ENCODE assay signal across 1 cellular context in genomic region chr20:46255440-46256104, GRCh38.
TF ChIP-seq lines count a peak whose summit lies in the region.

No MANE protein-coding gene starts in this region.

TF ChIP-seq in HEK293, 187 proteins besides CTCF, POLR2A, EP300 and RAD21 (continued from another document and continues in another):
- 0 out of 2 replicates have a peak, but pooled peaks have one; percentile 24 for TF ChIP-seq ZNF692 (tag by site-specific recombination; IDR thresholded peaks at IDR 0.05)
- TF ChIP-seq EGR2 (tag by site-specific recombination; IDR thresholded peaks at IDR 0.05; ENCODE audit: low read depth), result peak; percentile 79
- 0 out of 2 replicates have a peak, but pooled peaks have one; percentile 56 for TF ChIP-seq ZNF114 (tag by site-specific recombination; IDR thresholded peaks at IDR 0.05)
- no peak for TF ChIP-seq BCL11A (tag by site-specific recombination; IDR thresholded peaks at IDR 0.05; ENCODE audit: low read depth)
- no peak for TF ChIP-seq ZNF449 (tag by site-specific recombination; IDR thresholded peaks at IDR 0.05)
- TF ChIP-seq ZNF335 (tag by site-specific recombination; conservative IDR thresholded peaks at IDR 0.05), result peak; percentile 36
- TF ChIP-seq ZBTB10 (tag by site-specific recombination; IDR thresholded peaks at IDR 0.05), result 0 out of 2 replicates have a peak, but pooled peaks have one; percentile 41
- TF ChIP-seq PRDM1 (tag by site-specific recombination; IDR thresholded peaks at IDR 0.05), result peak; percentile 59; the same call in 1 of the 2 replicates
- TF ChIP-seq KLF1 (tag by site-specific recombination; IDR thresholded peaks at IDR 0.05), result peak; percentile 91
- peak; percentile 92; the same call in 1 of the 2 replicates for TF ChIP-seq ZNF311 (tag by site-specific recombination; IDR thresholded peaks at IDR 0.05; ENCODE audit: borderline replicate concordance)
- peak; percentile 41; the same call in 1 of the 2 replicates for TF ChIP-seq ZNF558 (tag by site-specific recombination; IDR thresholded peaks at IDR 0.05)
- peak; percentile 95 for TF ChIP-seq ZNF248 (tag by site-specific recombination; IDR thresholded peaks at IDR 0.05)
- TF ChIP-seq ZNF148 (tag by site-specific recombination; IDR thresholded peaks at IDR 0.05; ENCODE audit: borderline replicate concordance), result 0 out of 2 replicates have a peak, but pooled peaks have one; percentile 65
- TF ChIP-seq ZNF626 (tag by site-specific recombination; IDR thresholded peaks at IDR 0.05), result no peak
- TF ChIP-seq HOXA7 (CRISPR knock-in tag; IDR thresholded peaks at IDR 0.05; ENCODE audit: borderline replicate concordance), result no peak
- TF ChIP-seq ZNF707 (tag by site-specific recombination; IDR thresholded peaks at IDR 0.05), result no peak
- TF ChIP-seq IKZF3 (tag by site-specific recombination; IDR thresholded peaks at IDR 0.05), result 0 out of 2 replicates have a peak, but pooled peaks have one; percentile 33
- TF ChIP-seq ZNF174 (tag by site-specific recombination; IDR thresholded peaks at IDR 0.05), result 0 out of 2 replicates have a peak, but pooled peaks have one; percentile 77
- no peak for TF ChIP-seq ZBTB7A (tag by site-specific recombination; IDR thresholded peaks at IDR 0.05; ENCODE audit: low read depth)
- TF ChIP-seq BCL6B (tag by site-specific recombination; IDR thresholded peaks at IDR 0.05), result peak; percentile 92
- no peak for TF ChIP-seq ZNF280C (tag by site-specific recombination; IDR thresholded peaks at IDR 0.05)
- no peak for TF ChIP-seq ZNF555 (tag by site-specific recombination; conservative IDR thresholded peaks at IDR 0.05)
- peak; percentile 92; the same call in 1 of the 2 replicates for TF ChIP-seq ZNF561 (tag by site-specific recombination; IDR thresholded peaks at IDR 0.05; ENCODE audit: borderline replicate concordance)
- no peak for TF ChIP-seq ZNF426 (tag by site-specific recombination; IDR thresholded peaks at IDR 0.05)
- TF ChIP-seq KLF17 (tag by site-specific recombination; IDR thresholded peaks at IDR 0.05), result peak; percentile 97
- peak; percentile 77; the same call in 1 of the 2 replicates for TF ChIP-seq KLF10 (tag by site-specific recombination; IDR thresholded peaks at IDR 0.05)
- peak; percentile 98 for TF ChIP-seq SCRT2 (tag by site-specific recombination; IDR thresholded peaks at IDR 0.05)
- no peak for TF ChIP-seq ZNF416 (tag by site-specific recombination; IDR thresholded peaks at IDR 0.05)
- peak; percentile 73 for TF ChIP-seq ZNF37A (tag by site-specific recombination; IDR thresholded peaks at IDR 0.05)
- TF ChIP-seq ZNF112 (tag by site-specific recombination; IDR thresholded peaks at IDR 0.05), result peak; percentile 97
- TF ChIP-seq ZNF600 (tag by site-specific recombination; IDR thresholded peaks at IDR 0.05), result peak; percentile 80
- TF ChIP-seq ZNF544 (tag by site-specific recombination; IDR thresholded peaks at IDR 0.05), result peak; percentile 100
- TF ChIP-seq ZBTB48 (tag by site-specific recombination; IDR thresholded peaks at IDR 0.05), result peak; percentile 75; the same call in 1 of the 2 replicates
- no peak for TF ChIP-seq FEZF1 (tag by site-specific recombination; IDR thresholded peaks at IDR 0.05)
- TF ChIP-seq ZNF146 (tag by site-specific recombination; IDR thresholded peaks at IDR 0.05), result no peak
- TF ChIP-seq ZXDB (tag by site-specific recombination; IDR thresholded peaks at IDR 0.05), result peak; percentile 42; the same call in 1 of the 2 replicates
- no peak for TF ChIP-seq ZNF530 (tag by site-specific recombination; IDR thresholded peaks at IDR 0.05; ENCODE audit: low read depth)
- peak; percentile 98 for TF ChIP-seq ZNF624 (tag by site-specific recombination; IDR thresholded peaks at IDR 0.05)
- TF ChIP-seq ZNF548 (tag by site-specific recombination; IDR thresholded peaks at IDR 0.05), result no peak
- no peak for TF ChIP-seq ZNF221 (tag by site-specific recombination; IDR thresholded peaks at IDR 0.05; ENCODE audit: borderline replicate concordance)
- no peak for TF ChIP-seq PRDM4 (tag by site-specific recombination; IDR thresholded peaks at IDR 0.05)
- no peak for TF ChIP-seq ZBTB26 (tag by site-specific recombination; optimal IDR thresholded peaks at IDR 0.05)
- peak; percentile 93 for TF ChIP-seq ZNF184 (tag by site-specific recombination; IDR thresholded peaks at IDR 0.05)
- peak; percentile 49 for TF ChIP-seq YY2 (tag by site-specific recombination; IDR thresholded peaks at IDR 0.05)
- 0 out of 2 replicates have a peak, but pooled peaks have one; percentile 27 for TF ChIP-seq ZIC2 (tag by site-specific recombination; IDR thresholded peaks at IDR 0.05)
- TF ChIP-seq ZBTB8A (tag by site-specific recombination; IDR thresholded peaks at IDR 0.05), result peak; percentile 72
